1 cellular context compared by ENCODE assay signal in genomic region chr2:57892920-57893319, GRCh38.
TF ChIP-seq lines count a peak whose summit lies in the region.

No MANE protein-coding gene starts in this region.

TF ChIP-seq in GM12878, 131 proteins besides CTCF, POLR2A, EP300 and RAD21 (continued from another document):
- TF ChIP-seq, protein P1, sequence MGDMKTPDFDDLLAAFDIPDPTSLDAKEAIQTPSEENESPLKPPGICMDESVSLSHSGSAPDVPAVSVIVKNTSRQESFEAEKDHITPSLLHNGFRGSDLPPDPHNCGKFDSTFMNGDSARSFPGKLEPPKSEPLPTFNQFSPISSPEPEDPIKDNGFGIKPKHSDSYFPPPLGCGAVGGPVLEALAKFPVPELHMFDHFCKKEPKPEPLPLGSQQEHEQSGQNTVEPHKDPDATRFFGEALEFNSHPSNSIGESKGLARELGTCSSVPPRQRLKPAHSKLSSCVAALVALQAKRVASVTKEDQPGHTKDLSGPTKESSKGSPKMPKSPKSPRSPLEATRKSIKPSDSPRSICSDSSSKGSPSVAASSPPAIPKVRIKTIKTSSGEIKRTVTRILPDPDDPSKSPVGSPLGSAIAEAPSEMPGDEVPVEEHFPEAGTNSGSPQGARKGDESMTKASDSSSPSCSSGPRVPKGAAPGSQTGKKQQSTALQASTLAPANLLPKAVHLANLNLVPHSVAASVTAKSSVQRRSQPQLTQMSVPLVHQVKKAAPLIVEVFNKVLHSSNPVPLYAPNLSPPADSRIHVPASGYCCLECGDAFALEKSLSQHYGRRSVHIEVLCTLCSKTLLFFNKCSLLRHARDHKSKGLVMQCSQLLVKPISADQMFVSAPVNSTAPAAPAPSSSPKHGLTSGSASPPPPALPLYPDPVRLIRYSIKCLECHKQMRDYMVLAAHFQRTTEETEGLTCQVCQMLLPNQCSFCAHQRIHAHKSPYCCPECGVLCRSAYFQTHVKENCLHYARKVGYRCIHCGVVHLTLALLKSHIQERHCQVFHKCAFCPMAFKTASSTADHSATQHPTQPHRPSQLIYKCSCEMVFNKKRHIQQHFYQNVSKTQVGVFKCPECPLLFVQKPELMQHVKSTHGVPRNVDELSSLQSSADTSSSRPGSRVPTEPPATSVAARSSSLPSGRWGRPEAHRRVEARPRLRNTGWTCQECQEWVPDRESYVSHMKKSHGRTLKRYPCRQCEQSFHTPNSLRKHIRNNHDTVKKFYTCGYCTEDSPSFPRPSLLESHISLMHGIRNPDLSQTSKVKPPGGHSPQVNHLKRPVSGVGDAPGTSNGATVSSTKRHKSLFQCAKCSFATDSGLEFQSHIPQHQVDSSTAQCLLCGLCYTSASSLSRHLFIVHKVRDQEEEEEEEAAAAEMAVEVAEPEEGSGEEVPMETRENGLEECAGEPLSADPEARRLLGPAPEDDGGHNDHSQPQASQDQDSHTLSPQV (IDR thresholded peaks at IDR 0.05), result no peak
- 0 out of 2 replicates have a peak, but pooled peaks have one; percentile 27 for TF ChIP-seq RB1 (IDR thresholded peaks at IDR 0.05; ENCODE audit: borderline replicate concordance)
- TF ChIP-seq ZNF207 (IDR thresholded peaks at IDR 0.05; ENCODE audit: borderline replicate concordance), result no peak; the same call in 1 of the 2 replicates
- TF ChIP-seq MYB (IDR thresholded peaks at IDR 0.05; ENCODE audit: borderline replicate concordance, low read depth, low read length), result no peak
- TF ChIP-seq, protein P2, sequence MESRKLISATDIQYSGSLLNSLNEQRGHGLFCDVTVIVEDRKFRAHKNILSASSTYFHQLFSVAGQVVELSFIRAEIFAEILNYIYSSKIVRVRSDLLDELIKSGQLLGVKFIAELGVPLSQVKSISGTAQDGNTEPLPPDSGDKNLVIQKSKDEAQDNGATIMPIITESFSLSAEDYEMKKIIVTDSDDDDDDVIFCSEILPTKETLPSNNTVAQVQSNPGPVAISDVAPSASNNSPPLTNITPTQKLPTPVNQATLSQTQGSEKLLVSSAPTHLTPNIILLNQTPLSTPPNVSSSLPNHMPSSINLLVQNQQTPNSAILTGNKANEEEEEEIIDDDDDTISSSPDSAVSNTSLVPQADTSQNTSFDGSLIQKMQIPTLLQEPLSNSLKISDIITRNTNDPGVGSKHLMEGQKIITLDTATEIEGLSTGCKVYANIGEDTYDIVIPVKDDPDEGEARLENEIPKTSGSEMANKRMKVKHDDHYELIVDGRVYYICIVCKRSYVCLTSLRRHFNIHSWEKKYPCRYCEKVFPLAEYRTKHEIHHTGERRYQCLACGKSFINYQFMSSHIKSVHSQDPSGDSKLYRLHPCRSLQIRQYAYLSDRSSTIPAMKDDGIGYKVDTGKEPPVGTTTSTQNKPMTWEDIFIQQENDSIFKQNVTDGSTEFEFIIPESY (IDR thresholded peaks at IDR 0.05), result no peak
- peak; percentile 78 for TF ChIP-seq DPF2 (IDR thresholded peaks at IDR 0.05)
- no peak for TF ChIP-seq NR2C2 (IDR thresholded peaks at IDR 0.05; ENCODE audit: borderline replicate concordance, control insufficient read depth, insufficient read length, low read depth)
